Comparison of ENCODE assay signal across 8 cellular contexts in the genomic region with DNA sequence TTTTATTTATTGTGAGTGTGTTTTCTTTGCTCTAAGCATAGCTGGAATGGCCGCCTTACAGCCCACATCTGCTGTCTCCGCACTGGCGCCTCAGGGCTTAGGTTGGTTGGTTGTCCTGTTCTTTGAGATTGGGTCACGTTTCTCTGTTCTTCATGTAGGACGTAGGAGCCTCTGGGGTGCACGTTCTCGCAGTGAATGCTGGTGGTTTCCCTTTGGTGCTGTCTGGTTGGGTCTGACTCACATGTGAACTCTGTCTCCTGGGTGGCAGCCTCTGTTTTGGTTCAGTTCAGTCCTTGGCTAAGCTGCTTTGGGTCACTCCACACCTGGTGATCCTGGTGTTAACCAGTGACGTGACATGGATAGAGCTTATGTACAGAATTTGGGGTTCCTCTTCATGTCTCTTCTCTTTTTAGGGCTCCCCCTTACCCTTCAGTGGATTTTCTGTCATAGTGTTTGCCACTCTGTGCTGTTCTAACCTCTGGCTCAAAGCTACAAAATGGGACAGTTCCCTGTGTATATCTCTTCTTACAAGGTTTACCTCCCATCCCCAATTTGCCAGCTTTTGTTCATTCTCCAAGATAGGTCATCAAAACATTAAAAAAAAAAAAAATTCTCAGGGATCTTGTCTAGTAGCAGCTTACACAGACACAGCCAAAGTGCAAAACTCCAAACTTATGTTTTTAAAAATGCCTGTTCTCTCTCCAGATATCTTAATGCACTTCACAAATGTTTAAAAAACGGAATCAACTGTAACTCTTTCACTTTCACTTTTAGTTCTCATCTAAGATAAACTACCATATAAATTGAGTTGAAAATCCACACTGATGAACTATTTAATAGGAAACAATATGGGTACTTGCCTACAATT. TPM values are rescaled to one million over a fixed set of nuclear protein-coding genes. Genes with fewer than 3 reads are reported as not detected.
DNase-seq lines count a peak whose midpoint lies in the region; ATAC-seq and TF ChIP-seq lines count a peak whose summit lies in the region.

No MANE protein-coding gene starts in this region.

- H3K9me3 Mint-ChIP-seq in CD4-positive, alpha-beta memory T cell: peaks cover 0 to 6% (median 0%) of the 10 kb centered on the region in 8 donors
- no peaks in the 10 kb centered on the region for H3K9me3 Mint-ChIP-seq in activated T-cell treated with anti-CD3 and anti-CD28 coated beads, Interleukin-2, amount 50 U/mL, for 4 hours

- peaks cover 26% of the 10 kb centered on the region for H3K4me1 ChIP-seq in CD4-positive, alpha-beta memory T cell (ENCODE audit: insufficient read depth, low read length)
- H3K4me1 ChIP-seq in Loucy (ENCODE audit: insufficient read depth, low read length, poor library complexity, severe bottlenecking): peaks cover 14% of the 10 kb centered on the region
- no peaks in the 10 kb centered on the region for H3K4me1 ChIP-seq in right atrium auricular region

- H3K27ac ChIP-seq in CD4-positive, alpha-beta memory T cell (ENCODE audit: low read depth, low read length): peak overlapping the region; percentile 72
- H3K27ac ChIP-seq in right atrium auricular region: no peak overlapping the region

- no peaks in the 10 kb centered on the region for H3K9me2 ChIP-seq in Loucy (replicated peaks; ENCODE audit: low read depth, low read length)

- H3K27me3 ChIP-seq in CD4-positive, alpha-beta memory T cell (ENCODE audit: insufficient read depth, low read length): no peaks in the 10 kb centered on the region
- H3K27me3 ChIP-seq in Loucy (ENCODE audit: insufficient read depth, low read length, poor library complexity, severe bottlenecking) (no peaks in the 10 kb centered on the region), right atrium auricular region (no peaks in the 10 kb centered on the region)

- peak; percentile 67 to 89 (median 71) for DNase-seq in CD4-positive, alpha-beta memory T cell
- DNase-seq in activated T-cell treated with anti-CD3 and anti-CD28 coated beads, Interleukin-2, amount 50 U/mL, for 4 hours: peak; percentile 63
- DNase-seq in right atrium auricular region (ENCODE audit: low spot score): peak; percentile 58
- peak; percentile 40 for DNase-seq in stimulated activated CD8-positive, alpha-beta memory T cell treated with anti-CD3 and anti-CD28 coated beads, Interleukin-12 subunit alpha, Interleukin-12 subunit beta, amount 100 ng/mL, for 24 hours (ENCODE audit: extremely low read depth)
- DNase-seq in NCI-H748 (lab: John Stamatoyannopoulos, UW; ENCODE audit: unreplicated experiment): no peak
- no peak for DNase-seq in inferior parietal cortex (ENCODE audit: extremely low spot score)

- peak overlapping the region; percentile 55 for H3K9ac ChIP-seq in Loucy (ENCODE audit: low read depth, low read length, poor library complexity, severe bottlenecking)

- peak overlapping the region; percentile 88 to 98 (median 92) for H3K27ac Mint-ChIP-seq in CD4-positive, alpha-beta memory T cell

- no peaks in the 10 kb centered on the region for H3K27me3 Mint-ChIP-seq in CD4-positive, alpha-beta memory T cell
- no peaks in the 10 kb centered on the region for H3K27me3 Mint-ChIP-seq in activated T-cell treated with anti-CD3 and anti-CD28 coated beads, Interleukin-2, amount 50 U/mL, for 4 hours (ENCODE audit: low read depth)

- intact Hi-C loops in CD4-positive, alpha-beta memory T cell (cut with micrococcal nuclease): loop anchor here (1.0 to 5.0 kb wide), 4 partner anchors 13 to 149 kb away; a partner anchor contains a TSS

- peak overlapping the region; percentile 63 for H2AFZ ChIP-seq in Loucy (ENCODE audit: low read length)

- no peaks in the 10 kb centered on the region for H3K36me3 ChIP-seq in CD4-positive, alpha-beta memory T cell (ENCODE audit: insufficient read depth, low read length)
- no peaks in the 10 kb centered on the region for H3K36me3 ChIP-seq in Loucy (ENCODE audit: insufficient read depth, low read length)
- H3K36me3 ChIP-seq in right atrium auricular region: no peaks in the 10 kb centered on the region

- H4K20me1 ChIP-seq in Loucy (ENCODE audit: insufficient read depth, low read length, poor library complexity, severe bottlenecking): no peaks in the 10 kb centered on the region

- POLR2A ChIA-PET in CD4-positive, alpha-beta memory T cell (lab: Charles Lee; ENCODE audit: partially characterized antibody): interaction anchor here (0.6 to 2.8 kb wide), 12 partner anchors 10 to 281 kb away, joined by 3 to 36 read pairs (median 4); a partner anchor contains a TSS

- H3K4me1 Mint-ChIP-seq in CD4-positive, alpha-beta memory T cell: peaks cover 20 to 35% (median 28%) of the 10 kb centered on the region in 4 donors
- peaks cover 33% of the 10 kb centered on the region for H3K4me1 Mint-ChIP-seq in activated T-cell treated with anti-CD3 and anti-CD28 coated beads, Interleukin-2, amount 50 U/mL, for 4 hours (ENCODE audit: low read depth)

- peak overlapping the region; percentile 26 to 30 for H3K4me3 ChIP-seq in CD4-positive, alpha-beta memory T cell (ENCODE audit: low read length in 2 of 2)
- H3K4me3 ChIP-seq in Loucy (ENCODE audit: low read length, poor library complexity, severe bottlenecking): peak overlapping the region; percentile 57
- peak overlapping the region in 1 of 2 donors; percentile 21 for H3K4me3 ChIP-seq in right atrium auricular region

- TF ChIP-seq CTCF in Loucy (conservative IDR thresholded peaks at IDR 0.05; ENCODE audit: low read length) (no peak), right atrium auricular region (IDR thresholded peaks at IDR 0.05) (no peak)

- no peaks in the 10 kb centered on the region for H3F3A ChIP-seq in Loucy (ENCODE audit: low read depth)

- H3K4me3 Mint-ChIP-seq in CD4-positive, alpha-beta memory T cell: peak overlapping the region; percentile 77 to 90 (median 84)
- H3K4me3 Mint-ChIP-seq in activated T-cell treated with anti-CD3 and anti-CD28 coated beads, Interleukin-2, amount 50 U/mL, for 4 hours: peak overlapping the region; percentile 78

- H3K4me2 ChIP-seq in Loucy (ENCODE audit: low read depth, low read length, poor library complexity, severe bottlenecking): peak overlapping the region; percentile 60

- no peaks in the 10 kb centered on the region for H3K9me3 ChIP-seq in CD4-positive, alpha-beta memory T cell (ENCODE audit: control insufficient read depth in 1 of 2, low read length in 2 of 2)
- no peaks in the 10 kb centered on the region for H3K9me3 ChIP-seq in Loucy (ENCODE audit: insufficient read depth, low read depth, low read length)
- no peaks in the 10 kb centered on the region for H3K9me3 ChIP-seq in right atrium auricular region

- H3K79me2 ChIP-seq in Loucy (ENCODE audit: insufficient read depth, low read length): no peaks in the 10 kb centered on the region

- CTCF ChIA-PET in CD4-positive, alpha-beta memory T cell (lab: Charles Lee; ENCODE audit: partially characterized antibody): interaction anchor here (0.8 kb wide), 1 partner anchor 109 kb away, joined by 3 read pairs; no protein-coding TSS in a partner anchor

- peak; percentile 94 for ATAC-seq in GM21515 (IDR thresholded peaks at IDR 0.05; ENCODE audit: unreplicated experiment)
- peak; percentile 100 for ATAC-seq in activated T-cell treated with anti-CD3 and anti-CD28 coated beads, Interleukin-2, amount 50 U/mL, for 4 hours

- no peaks in the 10 kb centered on the region for H3K36me3 Mint-ChIP-seq in CD4-positive, alpha-beta memory T cell
- H3K36me3 Mint-ChIP-seq in activated T-cell treated with anti-CD3 and anti-CD28 coated beads, Interleukin-2, amount 50 U/mL, for 4 hours (ENCODE audit: insufficient read depth): no peaks in the 10 kb centered on the region

RNA-seq across cellular contexts. Expression of a gene that starts 12.8 kb away (rescaled TPM):
- total RNA-seq in CD4-positive, alpha-beta memory T cell: 10 to 100 TPM; 62.8 to 63.6 TPM
- polyA plus RNA-seq in CD4-positive, alpha-beta memory T cell: 10 to 100 TPM in 1 of 2 donors, 1 to 10 TPM in 1; 9.0 to 32.2 TPM
- 10 to 100 TPM; 60.6 to 76.8 (median 65.7) TPM for total RNA-seq in activated T-cell treated with anti-CD3 and anti-CD28 coated beads, Interleukin-2, amount 50 U/mL, for 4 hours
- total RNA-seq in right atrium auricular region: 10 to 100 TPM; 13.2 to 18.1 TPM

Comparison
In these comparisons a context has a peak if more than half of its experiments do, and no peak if none do; other contexts are left out.
1. DNase-seq: peak in CD4-positive, alpha-beta memory T cell (5 of 5), activated T-cell treated with anti-CD3 and anti-CD28 coated beads, Interleukin-2, amount 50 U/mL, for 4 hours (single experiment), right atrium auricular region (single experiment) and stimulated activated CD8-positive, alpha-beta memory T cell treated with anti-CD3 and anti-CD28 coated beads, Interleukin-12 subunit alpha, Interleukin-12 subunit beta, amount 100 ng/mL, for 24 hours (single experiment); none in NCI-H748 (single experiment) and inferior parietal cortex (single experiment).